ENCODE assay signal across 8 cellular contexts in the genomic region with DNA sequence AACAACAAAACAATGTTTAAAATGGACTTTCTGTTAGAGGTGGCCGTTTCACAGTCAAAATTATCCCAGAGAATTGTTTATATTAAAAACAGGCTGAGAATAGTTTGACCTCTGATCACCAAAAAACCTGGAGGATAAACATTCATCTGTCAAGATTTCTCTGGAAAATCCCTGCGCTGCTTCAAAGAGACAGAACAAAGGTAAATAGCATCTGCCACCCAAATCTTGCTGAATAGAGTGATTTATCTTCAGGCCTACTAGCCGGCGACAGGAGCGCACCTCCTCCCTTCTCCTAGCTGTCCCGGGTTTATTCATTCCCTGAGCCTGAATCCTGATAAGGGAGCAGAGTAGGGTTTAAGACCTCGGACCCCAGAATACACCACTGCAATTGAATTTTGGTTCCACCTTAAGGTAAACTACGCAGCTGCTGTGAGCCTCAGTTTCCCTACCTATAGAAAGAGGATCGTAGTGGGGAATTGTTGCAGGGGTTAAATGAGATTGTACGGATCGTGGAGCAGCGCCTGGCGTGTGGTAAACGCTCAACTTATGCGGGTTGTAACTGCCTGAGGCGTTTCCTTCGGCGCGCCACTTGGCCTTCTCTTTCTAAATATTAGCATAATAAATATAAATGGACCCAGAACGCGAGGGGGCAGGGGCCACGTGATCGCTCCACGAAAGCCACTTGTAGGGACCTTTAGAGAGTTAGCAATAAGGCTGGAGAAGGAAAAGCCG. TPM values are rescaled to one million over a fixed set of nuclear protein-coding genes. Genes with fewer than 3 reads are reported as not detected.
DNase-seq lines count a peak whose midpoint lies in the region; ATAC-seq and TF ChIP-seq lines count a peak whose summit lies in the region.

No MANE protein-coding gene starts in this region.

- H3K27me3 ChIP-seq in right atrium auricular region = no peaks in the 10 kb centered on the region

- H3K9me3 Mint-ChIP-seq in T-helper 2 cell treated with Interferon-gamma antibody and Interleukin-4, amounts not matched to agents 5 μg/mL and 100 μg/mL, for 36 hours = no peaks in the 10 kb centered on the region
- no peaks in the 10 kb centered on the region for H3K9me3 Mint-ChIP-seq in activated naive CD8-positive, alpha-beta T cell treated with anti-CD3 and anti-CD28 coated beads, Interleukin-2, amount 50 U/mL, for 24 hours

- peak overlapping the region; percentile 66 for H3K4me3 Mint-ChIP-seq in T-helper 2 cell treated with Interferon-gamma antibody and Interleukin-4, amounts not matched to agents 5 μg/mL and 100 μg/mL, for 36 hours
- peak overlapping the region; percentile 80 for H3K4me3 Mint-ChIP-seq in activated naive CD8-positive, alpha-beta T cell treated with anti-CD3 and anti-CD28 coated beads, Interleukin-2, amount 50 U/mL, for 24 hours

- peaks cover 22% of the 10 kb centered on the region for H3K4me1 Mint-ChIP-seq in T-helper 2 cell treated with Interferon-gamma antibody and Interleukin-4, amounts not matched to agents 5 μg/mL and 100 μg/mL, for 36 hours (ENCODE audit: low read depth)
- H3K4me1 Mint-ChIP-seq in activated naive CD8-positive, alpha-beta T cell treated with anti-CD3 and anti-CD28 coated beads, Interleukin-2, amount 50 U/mL, for 24 hours = peaks cover 31% of the 10 kb centered on the region

- peaks cover 0 to 46% of the 10 kb centered on the region in 2 donors for H3K4me1 ChIP-seq in right atrium auricular region

- no peak for DNase-seq in T-helper 2 cell treated with Interferon-gamma antibody and Interleukin-4, amounts not matched to agents 5 μg/mL and 100 μg/mL, for 36 hours (ENCODE audit: low spot score)
- no peak for DNase-seq in T-helper 2 cell
- DNase-seq in NCI-H345 treated with DMSO at 0.1 percent for 48 hours (lab: John Stamatoyannopoulos, UW; ENCODE audit: unreplicated experiment) = peak; percentile 38
- no peak for DNase-seq in activated naive CD8-positive, alpha-beta T cell treated with anti-CD3 and anti-CD28 coated beads, Interleukin-2, amount 50 U/mL, for 24 hours
- peak; percentile 81 for DNase-seq in right atrium auricular region (ENCODE audit: low spot score)
- DNase-seq in posterior vena cava (ENCODE audit: low spot score) = peak; percentile 90
- no peak for DNase-seq in activated CD8-positive, alpha-beta memory T cell treated with anti-CD3 and anti-CD28 coated beads, Interleukin-2, amount 50 U/mL, for 48 hours

- H3K27me3 Mint-ChIP-seq in T-helper 2 cell treated with Interferon-gamma antibody and Interleukin-4, amounts not matched to agents 5 μg/mL and 100 μg/mL, for 36 hours (ENCODE audit: low read depth) = peaks cover 9% of the 10 kb centered on the region
- peaks cover 5% of the 10 kb centered on the region for H3K27me3 Mint-ChIP-seq in activated naive CD8-positive, alpha-beta T cell treated with anti-CD3 and anti-CD28 coated beads, Interleukin-2, amount 50 U/mL, for 24 hours

- H3K27ac ChIP-seq in right atrium auricular region = peak overlapping the region; percentile 100

- no peaks in the 10 kb centered on the region for H3K9me3 ChIP-seq in right atrium auricular region

- H3K27ac Mint-ChIP-seq in T-helper 2 cell treated with Interferon-gamma antibody and Interleukin-4, amounts not matched to agents 5 μg/mL and 100 μg/mL, for 36 hours = peak overlapping the region; percentile 72
- H3K27ac Mint-ChIP-seq in activated naive CD8-positive, alpha-beta T cell treated with anti-CD3 and anti-CD28 coated beads, Interleukin-2, amount 50 U/mL, for 24 hours = peak overlapping the region; percentile 78

- H3K36me3 ChIP-seq in right atrium auricular region = no peaks in the 10 kb centered on the region

- intact Hi-C loops in posterior vena cava (cut with DNase I) = no loop called here

- no peak for TF ChIP-seq CTCF in right atrium auricular region (IDR thresholded peaks at IDR 0.05)

- H3K36me3 Mint-ChIP-seq in T-helper 2 cell treated with Interferon-gamma antibody and Interleukin-4, amounts not matched to agents 5 μg/mL and 100 μg/mL, for 36 hours (ENCODE audit: low read depth) = peaks cover 2% of the 10 kb centered on the region
- H3K36me3 Mint-ChIP-seq in activated naive CD8-positive, alpha-beta T cell treated with anti-CD3 and anti-CD28 coated beads, Interleukin-2, amount 50 U/mL, for 24 hours (ENCODE audit: low read depth) = peaks cover 5% of the 10 kb centered on the region

- ATAC-seq in HG02938 (IDR thresholded peaks at IDR 0.05; ENCODE audit: unreplicated experiment) = peak; percentile 23
- ATAC-seq in activated naive CD8-positive, alpha-beta T cell treated with anti-CD3 and anti-CD28 coated beads, Interleukin-2, amount 50 U/mL, for 24 hours = peak; percentile 3

- peak overlapping the region; percentile 90 to 96 for H3K4me3 ChIP-seq in right atrium auricular region

RNA-seq across cellular contexts. Expression of a gene that starts 0.5 kb away (rescaled TPM):
- 10 to 100 TPM; 45.4 to 48.1 TPM for total RNA-seq in right atrium auricular region
- 10 to 100 TPM; 14.9 to 16.2 TPM for total RNA-seq in posterior vena cava

Comparison
In these comparisons a context has a peak if more than half of its experiments do, and no peak if none do; other contexts are left out.
1. DNase-seq: peak in NCI-H345 treated with DMSO at 0.1 percent for 48 hours (single experiment), right atrium auricular region (single experiment) and posterior vena cava (single experiment); none in T-helper 2 cell treated with Interferon-gamma antibody and Interleukin-4, amounts not matched to agents 5 μg/mL and 100 μg/mL, for 36 hours (single experiment), T-helper 2 cell (0 of 5), activated naive CD8-positive, alpha-beta T cell treated with anti-CD3 and anti-CD28 coated beads, Interleukin-2, amount 50 U/mL, for 24 hours (single experiment) and activated CD8-positive, alpha-beta memory T cell treated with anti-CD3 and anti-CD28 coated beads, Interleukin-2, amount 50 U/mL, for 48 hours (single experiment).